In the genomic region with DNA sequence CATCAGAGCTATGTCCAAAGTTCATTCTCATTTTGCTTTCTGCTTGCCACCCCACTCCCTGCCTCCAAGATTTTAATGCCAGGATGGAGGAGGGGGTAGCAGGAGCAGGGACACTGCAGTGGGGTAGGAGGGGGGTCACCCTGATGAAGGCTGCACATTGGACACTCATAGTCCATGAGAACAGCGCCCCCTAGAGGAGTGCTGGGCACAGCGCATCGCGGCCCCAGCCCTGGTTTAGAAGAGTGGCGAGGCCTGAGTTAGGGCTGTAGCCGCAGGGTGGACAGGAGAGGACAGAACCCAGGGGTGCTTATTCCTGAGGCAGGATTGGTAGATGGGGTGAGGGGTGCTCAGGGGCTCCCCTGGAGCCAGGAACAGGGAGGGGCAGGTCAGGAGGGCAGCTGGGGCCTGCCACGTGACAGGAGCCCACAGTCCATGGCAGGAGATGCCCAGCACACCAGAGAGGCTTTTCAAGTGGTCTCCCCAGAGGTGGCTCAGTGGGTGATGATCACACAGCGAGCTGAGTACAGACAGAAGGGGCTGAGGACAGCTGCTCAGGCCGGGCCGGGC, we compare ENCODE assay signal across 8 cellular contexts.
DNase-seq lines count a peak whose midpoint lies in the region; ATAC-seq, FAIRE-seq and TF ChIP-seq lines count a peak whose summit lies in the region.

No MANE protein-coding gene starts in this region.

- H3K9me3 Mint-ChIP-seq in activated T-cell treated with anti-CD3 and anti-CD28 coated beads, Interleukin-2, amount 50 U/mL, for 4 hours, result no peaks in the 10 kb centered on the region

- peak; percentile 33 for TF ChIP-seq CTCF in kidney (IDR thresholded peaks at IDR 0.05; ENCODE audit: borderline replicate concordance, extremely low read depth, insufficient read depth)

- no peaks in the 10 kb centered on the region for H3K36me3 ChIP-seq in kidney (ENCODE audit: control insufficient read depth in 1 of 2, insufficient read depth in 2 of 2, low read length in 2 of 2)

- intact Hi-C loops in kidney (cut with DNase I), result no loop called here

- no peak overlapping the region for H3K27ac ChIP-seq in kidney (ENCODE audit: low read depth in 2 of 2, low read length in 2 of 2)

- H3K36me3 Mint-ChIP-seq in activated T-cell treated with anti-CD3 and anti-CD28 coated beads, Interleukin-2, amount 50 U/mL, for 4 hours (ENCODE audit: insufficient read depth), result no peaks in the 10 kb centered on the region

- no peak overlapping the region for H3K9ac ChIP-seq in kidney (ENCODE audit: low read length in 2 of 2)

- DNase-seq in COLO668 (lab: John Stamatoyannopoulos, UW; ENCODE audit: unreplicated experiment) (peak; percentile 20), HUDEP-2 (lab: John Stamatoyannopoulos, UW; ENCODE audit: unreplicated experiment in 76 of 76) (peak in 39 of 76 experiments; percentile 3 to 60 (median 21)), kidney (no peak), hypothalamus (lab: John Stamatoyannopoulos, UW) (no peak), DMS79 (lab: John Stamatoyannopoulos, UW) (no peak), NCI-H446 (lab: John Stamatoyannopoulos, UW) (no peak)
- DNase-seq in activated T-cell treated with anti-CD3 and anti-CD28 coated beads, Interleukin-2, amount 50 U/mL, for 4 hours, result peak; percentile 16

- no peaks in the 10 kb centered on the region for H3K4me1 Mint-ChIP-seq in activated T-cell treated with anti-CD3 and anti-CD28 coated beads, Interleukin-2, amount 50 U/mL, for 4 hours (ENCODE audit: low read depth)

- no peaks in the 10 kb centered on the region for H3K4me1 ChIP-seq in kidney (ENCODE audit: control insufficient read depth in 1 of 2, insufficient read depth in 1 of 2, low read depth in 1 of 2, low read length in 2 of 2)

- no peak overlapping the region for H3K4me3 Mint-ChIP-seq in activated T-cell treated with anti-CD3 and anti-CD28 coated beads, Interleukin-2, amount 50 U/mL, for 4 hours

- H3K9me3 ChIP-seq in kidney (ENCODE audit: control insufficient read depth in 1 of 2, low read length in 2 of 2), result no peaks in the 10 kb centered on the region

- ATAC-seq in activated T-cell treated with anti-CD3 and anti-CD28 coated beads, Interleukin-2, amount 50 U/mL, for 4 hours, result peak in 1 of 2 donors; percentile 38
- no peak for ATAC-seq in HG02642 (IDR thresholded peaks at IDR 0.05; ENCODE audit: poor library complexity, unreplicated experiment)

- no peak for FAIRE-seq in kidney (lab: Jason Lieb, UNC)

- peaks cover 15% of the 10 kb centered on the region for H3K27me3 Mint-ChIP-seq in activated T-cell treated with anti-CD3 and anti-CD28 coated beads, Interleukin-2, amount 50 U/mL, for 4 hours (ENCODE audit: low read depth)

- H3K4me3 ChIP-seq in kidney (ENCODE audit: low read length in 2 of 2), result no peak overlapping the region

Comparison
In these comparisons a context has a peak if more than half of its experiments do, and no peak if none do; other contexts are left out.
1. DNase-seq: peak in COLO668 (single experiment), HUDEP-2 (39 of 76) and activated T-cell treated with anti-CD3 and anti-CD28 coated beads, Interleukin-2, amount 50 U/mL, for 4 hours (single experiment); none in kidney (single experiment), hypothalamus (0 of 51), DMS79 (single experiment) and NCI-H446 (0 of 2).